39 cellular contexts compared by ENCODE assay signal in genomic region chr1:197546989-197547388, GRCh38.
"Had no signal": no experiment of that assay in that cellular context is flagged by ENCODE, and none has a peak within 500 bp of the region (broad histone marks: within the 10 kb centered on the region; RNA-seq: fewer than 3 reads in every experiment).

No MANE protein-coding gene starts in this region.

- H3K4me1 Mint-ChIP-seq: activated naive CD4-positive, alpha-beta T cell treated with anti-CD3 and anti-CD28 coated beads, Interleukin-2, amount 50 U/mL, for 24 hours; activated naive CD8-positive, alpha-beta T cell treated with anti-CD3 and anti-CD28 coated beads for 36 hours; activated naive CD8-positive, alpha-beta T cell treated with anti-CD3 and anti-CD28 coated beads, Interleukin-2, amount 10 ng/mL, durations not matched to agents 7 days and 5 days; activated naive CD8-positive, alpha-beta T cell treated with anti-CD3 and anti-CD28 coated beads, Interleukin-2, amount 50 U/mL, for 24 hours; activated T-helper 17 cell treated with anti-CD3 and anti-CD28 coated beads, Interleukin-2, amount 50 U/mL, for 72 hours; brain had no signal

- FAIRE-seq: astrocyte, bronchial epithelial cell, colon had no signal

- H3K4me3 ChIP-seq: adrenal gland, ascending aorta, body of pancreas, breast epithelium, cardiac muscle cell had no signal

- H3K9me3 Mint-ChIP-seq: activated naive CD4-positive, alpha-beta T cell treated with anti-CD3 and anti-CD28 coated beads for 36 hours; activated naive CD4-positive, alpha-beta T cell treated with anti-CD3 and anti-CD28 coated beads, Interleukin-2, amount 50 U/mL, for 24 hours; activated naive CD4-positive, alpha-beta T cell treated with anti-CD3 and anti-CD28 coated beads, Interleukin-2, amount 50 U/mL, for 72 hours; activated naive CD8-positive, alpha-beta T cell treated with anti-CD3 and anti-CD28 coated beads for 36 hours; activated naive CD8-positive, alpha-beta T cell treated with anti-CD3 and anti-CD28 coated beads, Interleukin-2, amount 10 ng/mL, durations not matched to agents 7 days and 5 days; activated naive CD8-positive, alpha-beta T cell treated with anti-CD3 and anti-CD28 coated beads, Interleukin-2, amount 50 U/mL, for 24 hours; activated T-cell treated with anti-CD3 and anti-CD28 coated beads, Interleukin-2, amount 50 U/mL, for 24 hours; activated T-cell treated with anti-CD3 and anti-CD28 coated beads, Interleukin-2, amount 50 U/mL, for 4 hours; activated T-cell treated with anti-CD3 and anti-CD28 coated beads, Interleukin-2, amount 50 U/mL, for 72 hours; activated T-helper 1 cell treated with anti-CD3 and anti-CD28 coated beads, Interleukin-12 subunit alpha, Interleukin-12 subunit beta, Interleukin-2, Interleukin-4 antibody, amounts not matched to agents 30 ng/mL and 10 ng/mL and 1 ng/mL, durations not matched to agents 14 hours and 24 hours and 36 hours; activated T-helper 17 cell treated with anti-CD3 and anti-CD28 coated beads, Interleukin-2, amount 50 U/mL, for 72 hours; activated T-helper 2 cell treated with anti-CD3 and anti-CD28 coated beads, Interferon-gamma antibody, Interleukin-2, Interleukin-4, amounts not matched to agents 10 μg/mL and 5 μg/mL and 100 μg/mL, durations not matched to agents 14 hours and 24 hours and 36 hours; brain; central memory CD8-positive, alpha-beta T cell had no signal

- H3K27ac Mint-ChIP-seq: activated naive CD4-positive, alpha-beta T cell treated with anti-CD3 and anti-CD28 coated beads for 36 hours; activated naive CD4-positive, alpha-beta T cell treated with anti-CD3 and anti-CD28 coated beads, Interleukin-2, amount 50 U/mL, for 24 hours; activated naive CD4-positive, alpha-beta T cell treated with anti-CD3 and anti-CD28 coated beads, Interleukin-2, amount 50 U/mL, for 72 hours; activated naive CD8-positive, alpha-beta T cell; activated naive CD8-positive, alpha-beta T cell treated with anti-CD3 and anti-CD28 coated beads for 36 hours; activated naive CD8-positive, alpha-beta T cell treated with anti-CD3 and anti-CD28 coated beads, Interleukin-2, amount 10 ng/mL, durations not matched to agents 7 days and 5 days; activated naive CD8-positive, alpha-beta T cell treated with anti-CD3 and anti-CD28 coated beads, Interleukin-2, amount 50 U/mL, for 24 hours; activated T-cell treated with anti-CD3 and anti-CD28 coated beads, Interleukin-2, amount 50 U/mL, for 24 hours; activated T-cell treated with anti-CD3 and anti-CD28 coated beads, Interleukin-2, amount 50 U/mL, for 72 hours; activated T-helper 1 cell treated with anti-CD3 and anti-CD28 coated beads, Interleukin-12 subunit alpha, Interleukin-12 subunit beta, Interleukin-2, Interleukin-4 antibody, amounts not matched to agents 30 ng/mL and 10 ng/mL and 1 ng/mL, durations not matched to agents 14 hours and 24 hours and 36 hours; activated T-helper 17 cell treated with anti-CD3 and anti-CD28 coated beads, Interleukin-2, amount 50 U/mL, for 72 hours; activated T-helper 2 cell treated with anti-CD3 and anti-CD28 coated beads, Interferon-gamma antibody, Interleukin-2, Interleukin-4, amounts not matched to agents 10 μg/mL and 5 μg/mL and 100 μg/mL, durations not matched to agents 14 hours and 24 hours and 36 hours; brain had no signal

- H3K36me3 ChIP-seq: adrenal gland, ascending aorta, brain microvascular endothelial cell, breast epithelium, cardiac muscle cell had no signal

- H3K9me3 ChIP-seq: adrenal gland, ascending aorta, body of pancreas, breast epithelium had no signal

- ATAC-seq: activated naive CD4-positive, alpha-beta T cell treated with anti-CD3 and anti-CD28 coated beads, Interleukin-2, amount 50 U/mL, for 72 hours; activated naive CD8-positive, alpha-beta T cell treated with anti-CD3 and anti-CD28 coated beads, Interleukin-2, amount 50 U/mL, for 24 hours; activated T-cell treated with anti-CD3 and anti-CD28 coated beads, Interleukin-2, amount 50 U/mL, for 4 hours; activated T-cell treated with anti-CD3 and anti-CD28 coated beads, Interleukin-2, amount 50 U/mL, for 72 hours; activated T-helper 17 cell treated with anti-CD3 and anti-CD28 coated beads, Interleukin-2, amount 50 U/mL, for 72 hours; body of pancreas had no signal

- DNase-seq: activated effector memory CD4-positive, alpha-beta T cell treated with anti-CD3 and anti-CD28 coated beads, Interleukin-2, amount 50 U/mL, for 16 hours; activated effector memory CD4-positive, alpha-beta T cell treated with Interleukin-2 at 50 U/mL for 16 hours; activated gamma-delta T cell; activated gamma-delta T cell treated with Interleukin-2 at 50 U/mL for 16 hours; activated naive CD4-positive, alpha-beta T cell; activated naive CD4-positive, alpha-beta T cell treated with anti-CD3 and anti-CD28 coated beads for 36 hours; activated naive CD4-positive, alpha-beta T cell treated with anti-CD3 and anti-CD28 coated beads, Interleukin-2, amount 50 U/mL, for 16 hours; activated naive CD4-positive, alpha-beta T cell treated with Interleukin-2 at 50 U/mL for 16 hours; activated naive CD8-positive, alpha-beta T cell treated with anti-CD3 and anti-CD28 coated beads for 36 hours; activated naive CD8-positive, alpha-beta T cell treated with anti-CD3 and anti-CD28 coated beads, Interleukin-2, amount 10 ng/mL, durations not matched to agents 7 days and 5 days; activated naive CD8-positive, alpha-beta T cell treated with anti-CD3 and anti-CD28 coated beads, Interleukin-2, amount 50 U/mL, for 24 hours; activated T-cell treated with anti-CD3 and anti-CD28 coated beads, Interleukin-2, amount 50 U/mL, for 24 hours; activated T-cell treated with anti-CD3 and anti-CD28 coated beads, Interleukin-2, amount 50 U/mL, for 4 hours; activated T-cell treated with anti-CD3 and anti-CD28 coated beads, Interleukin-2, amount 50 U/mL, for 48 hours; activated T-cell treated with anti-CD3 and anti-CD28 coated beads, Interleukin-2, amount 50 U/mL, for 72 hours; adrenal gland; amniotic stem cell; amygdala; anterior cingulate cortex; aorta; body of pancreas; brain microvascular endothelial cell; caudate nucleus; central memory CD4-positive, alpha-beta T cell; cerebellar nuclear complex had no signal

- H3K27ac ChIP-seq: adrenal gland, ascending aorta, body of pancreas, brain microvascular endothelial cell, breast epithelium, cardiac muscle cell had no signal

- H3K4me1 ChIP-seq: adrenal gland, ascending aorta, body of pancreas, breast epithelium had no signal

- H3K36me3 Mint-ChIP-seq: activated naive CD4-positive, alpha-beta T cell treated with anti-CD3 and anti-CD28 coated beads, Interleukin-2, amount 50 U/mL, for 72 hours had no signal

- H3K4me3 Mint-ChIP-seq: activated naive CD4-positive, alpha-beta T cell treated with anti-CD3 and anti-CD28 coated beads for 36 hours; activated naive CD4-positive, alpha-beta T cell treated with anti-CD3 and anti-CD28 coated beads, Interleukin-2, amount 50 U/mL, for 24 hours; activated naive CD8-positive, alpha-beta T cell; activated naive CD8-positive, alpha-beta T cell treated with anti-CD3 and anti-CD28 coated beads for 36 hours; activated naive CD8-positive, alpha-beta T cell treated with anti-CD3 and anti-CD28 coated beads, Interleukin-2, amount 10 ng/mL, durations not matched to agents 7 days and 5 days; activated naive CD8-positive, alpha-beta T cell treated with anti-CD3 and anti-CD28 coated beads, Interleukin-2, amount 50 U/mL, for 24 hours; activated T-cell treated with anti-CD3 and anti-CD28 coated beads, Interleukin-2, amount 50 U/mL, for 24 hours; activated T-cell treated with anti-CD3 and anti-CD28 coated beads, Interleukin-2, amount 50 U/mL, for 4 hours; activated T-cell treated with anti-CD3 and anti-CD28 coated beads, Interleukin-2, amount 50 U/mL, for 72 hours; activated T-helper 1 cell treated with anti-CD3 and anti-CD28 coated beads, Interleukin-12 subunit alpha, Interleukin-12 subunit beta, Interleukin-2, Interleukin-4 antibody, amounts not matched to agents 30 ng/mL and 10 ng/mL and 1 ng/mL, durations not matched to agents 14 hours and 24 hours and 36 hours; activated T-helper 17 cell treated with anti-CD3 and anti-CD28 coated beads, Interleukin-2, amount 50 U/mL, for 72 hours; brain; central memory CD8-positive, alpha-beta T cell had no signal

- H3K27me3 ChIP-seq: adrenal gland, ascending aorta, body of pancreas, brain microvascular endothelial cell, breast epithelium, cardiac muscle cell had no signal

- H3K27me3 Mint-ChIP-seq: activated naive CD4-positive, alpha-beta T cell treated with anti-CD3 and anti-CD28 coated beads, Interleukin-2, amount 50 U/mL, for 24 hours; activated naive CD8-positive, alpha-beta T cell; activated naive CD8-positive, alpha-beta T cell treated with anti-CD3 and anti-CD28 coated beads for 36 hours; activated naive CD8-positive, alpha-beta T cell treated with anti-CD3 and anti-CD28 coated beads, Interleukin-2, amount 10 ng/mL, durations not matched to agents 7 days and 5 days; activated naive CD8-positive, alpha-beta T cell treated with anti-CD3 and anti-CD28 coated beads, Interleukin-2, amount 50 U/mL, for 24 hours; activated T-cell treated with anti-CD3 and anti-CD28 coated beads, Interleukin-2, amount 50 U/mL, for 24 hours; activated T-helper 17 cell treated with anti-CD3 and anti-CD28 coated beads, Interleukin-2, amount 50 U/mL, for 72 hours; brain; central memory CD8-positive, alpha-beta T cell had no signal
